Comparison of ENCODE assay signal across 14 cellular contexts in the genomic region with DNA sequence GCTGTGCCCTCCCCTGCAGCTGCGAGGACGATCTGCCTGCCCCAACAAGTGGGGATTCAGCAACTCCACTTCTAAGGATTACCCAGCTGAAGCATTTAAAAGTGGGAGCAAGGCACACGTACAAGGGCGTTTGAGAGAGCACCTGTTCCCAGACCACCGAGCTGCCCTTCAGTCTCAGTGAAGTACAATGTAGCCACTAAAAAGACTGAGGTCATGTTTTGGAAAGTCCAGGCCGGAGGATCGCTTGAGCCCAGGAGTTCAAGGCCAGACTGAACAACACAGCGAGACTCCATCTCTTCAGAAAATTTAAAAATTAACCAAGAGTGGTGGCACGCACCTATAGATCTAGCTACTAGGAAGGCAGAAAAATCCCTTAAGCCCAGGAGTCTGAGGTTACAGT. TPM values are rescaled to one million over a fixed set of nuclear protein-coding genes. Genes with fewer than 3 reads are reported as not detected.
DNase-seq lines count a peak whose midpoint lies in the region; ATAC-seq, FAIRE-seq and TF ChIP-seq lines count a peak whose summit lies in the region.
"Had no signal": no experiment of that assay in that cellular context is flagged by ENCODE, and none has a peak within 500 bp of the region (broad histone marks: within the 10 kb centered on the region; RNA-seq: fewer than 3 reads in every experiment).

No MANE protein-coding gene starts in this region.

- peaks cover 7% of the 10 kb centered on the region for H3K36me3 ChIP-seq in left ventricle myocardium inferior
- no peaks in the 10 kb centered on the region for H3K36me3 ChIP-seq in CD4-positive, alpha-beta memory T cell (ENCODE audit: insufficient read depth, low read length)
- H3K36me3 ChIP-seq in BE2C: no peaks in the 10 kb centered on the region
- no peaks in the 10 kb centered on the region for H3K36me3 ChIP-seq in pancreas

- H3K9me3 ChIP-seq in left ventricle myocardium inferior (replicated peaks): no peaks in the 10 kb centered on the region
- no peaks in the 10 kb centered on the region for H3K9me3 ChIP-seq in CD4-positive, alpha-beta memory T cell (ENCODE audit: control insufficient read depth in 1 of 2, low read length in 2 of 2)
- no peaks in the 10 kb centered on the region for H3K9me3 ChIP-seq in BE2C
- no peaks in the 10 kb centered on the region for H3K9me3 ChIP-seq in pancreas

- H3K4me3 Mint-ChIP-seq in CD4-positive, alpha-beta memory T cell: peak overlapping the region in 1 of 8 donors; percentile 12
- H3K4me3 Mint-ChIP-seq in activated T-helper 17 cell treated with anti-CD3 and anti-CD28 coated beads, Interleukin-2, amount 50 U/mL, for 72 hours: no peak overlapping the region
- H3K4me3 Mint-ChIP-seq: B cell had no signal

- peaks cover 22 to 60% (median 38%) of the 10 kb centered on the region in 4 donors for H3K4me1 Mint-ChIP-seq in CD4-positive, alpha-beta memory T cell
- H3K4me1 Mint-ChIP-seq in activated T-helper 17 cell treated with anti-CD3 and anti-CD28 coated beads, Interleukin-2, amount 50 U/mL, for 72 hours: peaks cover 17% of the 10 kb centered on the region

- peaks cover 0 to 3% of the 10 kb centered on the region in 2 donors for H3K36me3 Mint-ChIP-seq in CD4-positive, alpha-beta memory T cell
- H3K36me3 Mint-ChIP-seq in activated T-helper 17 cell treated with anti-CD3 and anti-CD28 coated beads, Interleukin-2, amount 50 U/mL, for 72 hours (ENCODE audit: low read depth): no peaks in the 10 kb centered on the region

- WGBS in pancreas, 2 donors: 49 to 63% methylated on average over 9 of the region's 9 CpGs

- no peaks in the 10 kb centered on the region for H3K27me3 Mint-ChIP-seq in CD4-positive, alpha-beta memory T cell
- H3K27me3 Mint-ChIP-seq in activated T-helper 17 cell treated with anti-CD3 and anti-CD28 coated beads, Interleukin-2, amount 50 U/mL, for 72 hours: no peaks in the 10 kb centered on the region

- no peak overlapping the region for H3K4me3 ChIP-seq in left ventricle myocardium inferior
- H3K4me3 ChIP-seq in CD4-positive, alpha-beta memory T cell (ENCODE audit: low read length in 2 of 2): no peak overlapping the region
- H3K4me3 ChIP-seq in BE2C (ENCODE audit: low read depth, low read length): no peak overlapping the region
- no peak overlapping the region for H3K4me3 ChIP-seq in pancreas
- H3K4me3 ChIP-seq: GM23248 had no signal

- POLR2A ChIA-PET in CD4-positive, alpha-beta memory T cell (lab: Charles Lee; ENCODE audit: partially characterized antibody): interaction anchor here (1.5 to 7.9 kb wide), 2 partner anchors 8 to 13 kb away, joined by 4 to 77 read pairs; no protein-coding TSS in a partner anchor

- intact Hi-C loops in Right ventricle myocardium inferior (cut with DNase I) (loop anchor here (5.0 kb wide), 1 partner anchor 228 kb away; no protein-coding TSS in a partner anchor), left ventricle myocardium inferior (cut with micrococcal nuclease) (no loop called here), pancreas (cut with DNase I) (no loop called here)
- intact Hi-C loops in CD4-positive, alpha-beta memory T cell (cut with micrococcal nuclease): no loop called here

- peaks cover 0 to 2% (median 0%) of the 10 kb centered on the region in 8 donors for H3K9me3 Mint-ChIP-seq in CD4-positive, alpha-beta memory T cell
- H3K9me3 Mint-ChIP-seq in activated T-helper 17 cell treated with anti-CD3 and anti-CD28 coated beads, Interleukin-2, amount 50 U/mL, for 72 hours: no peaks in the 10 kb centered on the region

- ATAC-seq in Right ventricle myocardium inferior (no peak), GM21576 (IDR thresholded peaks at IDR 0.05; ENCODE audit: unreplicated experiment) (no peak), pancreas (no peak)
- ATAC-seq in activated T-helper 17 cell treated with anti-CD3 and anti-CD28 coated beads, Interleukin-2, amount 50 U/mL, for 72 hours (replicated peaks): no peak

- no peak for FAIRE-seq in pancreas (lab: Jason Lieb, UNC)
- FAIRE-seq: A204.1, H54 had no signal

- TF ChIP-seq CTCF in left ventricle myocardium inferior (IDR thresholded peaks at IDR 0.05; ENCODE audit: borderline replicate concordance) (no peak), BE2C (IDR thresholded peaks at IDR 0.05; ENCODE audit: low read depth, low read length) (no peak), pancreas (IDR thresholded peaks at IDR 0.05) (no peak)

- H3K4me1 ChIP-seq in left ventricle myocardium inferior (peaks cover 45% of the 10 kb centered on the region), BE2C (peaks cover 11% of the 10 kb centered on the region), pancreas (no peaks in the 10 kb centered on the region)
- peaks cover 43% of the 10 kb centered on the region for H3K4me1 ChIP-seq in CD4-positive, alpha-beta memory T cell (ENCODE audit: insufficient read depth, low read length)

- CTCF ChIA-PET in CD4-positive, alpha-beta memory T cell (lab: Charles Lee; ENCODE audit: partially characterized antibody): interaction anchor here (1.2 to 8.3 kb wide), 5 partner anchors 12 to 107 kb away, joined by 3 to 93 read pairs (median 4); no protein-coding TSS in a partner anchor

- DNase-seq in Right ventricle myocardium inferior (ENCODE audit: missing footprints) (peak; percentile 0), left ventricle myocardium inferior (no peak), BE2C (no peak), pancreas (no peak)
- no peak for DNase-seq in CD4-positive, alpha-beta memory T cell
- DNase-seq: Calu3, DMS 273 treated with DMSO at 0.1 percent for 48 hours, GM23248 had no signal

- peak overlapping the region in 5 of 7 donors; percentile 35 to 82 (median 73) for H3K27ac Mint-ChIP-seq in CD4-positive, alpha-beta memory T cell
- peak overlapping the region; percentile 54 for H3K27ac Mint-ChIP-seq in activated T-helper 17 cell treated with anti-CD3 and anti-CD28 coated beads, Interleukin-2, amount 50 U/mL, for 72 hours
- H3K27ac Mint-ChIP-seq: B cell had no signal

- no peak overlapping the region for H3K27ac ChIP-seq in left ventricle myocardium inferior (replicated peaks)
- H3K27ac ChIP-seq in CD4-positive, alpha-beta memory T cell (ENCODE audit: low read depth, low read length): no peak overlapping the region
- no peak overlapping the region for H3K27ac ChIP-seq in pancreas
- H3K27ac ChIP-seq: GM23248 had no signal

- no peaks in the 10 kb centered on the region for H3K27me3 ChIP-seq in left ventricle myocardium inferior (ENCODE audit: low read depth)
- no peaks in the 10 kb centered on the region for H3K27me3 ChIP-seq in CD4-positive, alpha-beta memory T cell (ENCODE audit: insufficient read depth, low read length)
- H3K27me3 ChIP-seq in BE2C: no peaks in the 10 kb centered on the region
- H3K27me3 ChIP-seq in pancreas: no peaks in the 10 kb centered on the region

RNA-seq across cellular contexts. Expression of gene NOS3, which starts 14.7 kb away (rescaled TPM):
- total RNA-seq in Right ventricle myocardium inferior: 19.4 TPM
- 12.6 TPM for total RNA-seq in left ventricle myocardium inferior
- 1 to 10 TPM; 4.0 to 4.6 TPM for total RNA-seq in CD4-positive, alpha-beta memory T cell
- 10 to 100 TPM in 1 of 2 donors, 1 to 10 TPM in 1; 6.6 to 14.9 TPM for polyA plus RNA-seq in CD4-positive, alpha-beta memory T cell
- total RNA-seq in activated T-helper 17 cell treated with anti-CD3 and anti-CD28 coated beads, Interleukin-2, amount 50 U/mL, for 72 hours: 10 to 100 TPM in 1 of 2 donors, 1 to 10 TPM in 1; 8.0 to 12.1 TPM
- 19.0 TPM for polyA plus RNA-seq in BE2C (2012; ENCODE audit: insufficient read depth, insufficient read length, low read depth)
- 1 to 10 TPM; 1.0 to 5.1 (median 3.1) TPM for total RNA-seq in pancreas
- polyA plus RNA-seq in pancreas: 10 to 100 TPM in 1 of 2 donors, 1 to 10 TPM in 1; 6.0 to 12.5 TPM

RNA-seq across cellular contexts. Expression of gene ATG9B, which starts 18.7 kb away (rescaled TPM):
- total RNA-seq in Right ventricle myocardium inferior (not detected), left ventricle myocardium inferior (not detected), pancreas (under 1 TPM in 5 of 6 donors, not detected in 1; 0.06 to 0.46 (median 0.20) TPM)
- total RNA-seq in CD4-positive, alpha-beta memory T cell: 10 to 100 TPM; 29.3 to 29.9 TPM
- polyA plus RNA-seq in CD4-positive, alpha-beta memory T cell: 10 to 100 TPM; 16.9 to 36.6 TPM
- 10 to 100 TPM in 1 of 2 donors, 1 to 10 TPM in 1; 2.9 to 18.2 TPM for total RNA-seq in activated T-helper 17 cell treated with anti-CD3 and anti-CD28 coated beads, Interleukin-2, amount 50 U/mL, for 72 hours
- polyA plus RNA-seq in BE2C (2012; ENCODE audit: insufficient read depth, insufficient read length, low read depth): 41.6 TPM
- polyA plus RNA-seq in pancreas: 1 to 10 TPM in 1 of 2 donors, under 1 TPM in 1; 0.72 to 1.5 TPM
- total RNA-seq: Daoy, GM23248 had no signal

RNA-seq across cellular contexts. Expression of gene ABCB8, which starts 22.7 kb away (rescaled TPM):
- total RNA-seq in Right ventricle myocardium inferior (24.5 TPM), left ventricle myocardium inferior (28.3 TPM), pancreas (10 to 100 TPM in 3 of 6 donors, 1 to 10 TPM in 3; 6.1 to 18.5 (median 10.1) TPM)
- total RNA-seq in CD4-positive, alpha-beta memory T cell: 10 to 100 TPM; 71.2 to 75.8 TPM
- polyA plus RNA-seq in CD4-positive, alpha-beta memory T cell: 10 to 100 TPM; 17.8 to 22.8 TPM
- 10 to 100 TPM; 36.4 to 52.0 TPM for total RNA-seq in activated T-helper 17 cell treated with anti-CD3 and anti-CD28 coated beads, Interleukin-2, amount 50 U/mL, for 72 hours
- 56.9 TPM for polyA plus RNA-seq in BE2C (2012; ENCODE audit: insufficient read depth, insufficient read length, low read depth)
- polyA plus RNA-seq in pancreas: 10 to 100 TPM; 23.6 to 29.0 TPM

RNA-seq across cellular contexts. Expression of gene KCNH2, which starts 27.4 kb away (rescaled TPM):
- total RNA-seq in Right ventricle myocardium inferior (97.3 TPM), left ventricle myocardium inferior (94.1 TPM), pancreas (1 to 10 TPM; 1.4 to 4.4 (median 3.0) TPM)
- 1 to 10 TPM; 2.3 to 2.6 TPM for total RNA-seq in CD4-positive, alpha-beta memory T cell
- 1 to 10 TPM; 1.8 to 2.4 TPM for polyA plus RNA-seq in CD4-positive, alpha-beta memory T cell
- under 1 TPM; 0.32 to 0.77 TPM for total RNA-seq in activated T-helper 17 cell treated with anti-CD3 and anti-CD28 coated beads, Interleukin-2, amount 50 U/mL, for 72 hours
- polyA plus RNA-seq in BE2C (2012; ENCODE audit: insufficient read depth, insufficient read length, low read depth): 637 TPM
- 10 to 100 TPM in 1 of 2 donors, 1 to 10 TPM in 1; 7.4 to 27.9 TPM for polyA plus RNA-seq in pancreas
- total RNA-seq: GM23248 had no signal
- polyA plus RNA-seq: GM23248 had no signal

RNA-seq across cellular contexts. Expression of gene ASIC3, which starts 42.8 kb away (rescaled TPM):
- total RNA-seq in Right ventricle myocardium inferior (5.5 TPM), left ventricle myocardium inferior (5.3 TPM), pancreas (1 to 10 TPM in 1 of 6 donors, under 1 TPM in 5; 0.47 to 2.1 (median 0.71) TPM)
- total RNA-seq in CD4-positive, alpha-beta memory T cell: 10 to 100 TPM; 10.6 to 11.6 TPM
- not detected for polyA plus RNA-seq in CD4-positive, alpha-beta memory T cell
- total RNA-seq in activated T-helper 17 cell treated with anti-CD3 and anti-CD28 coated beads, Interleukin-2, amount 50 U/mL, for 72 hours: 1 to 10 TPM; 9.0 to 9.7 TPM
- polyA plus RNA-seq in BE2C (2012; ENCODE audit: insufficient read depth, insufficient read length, low read depth): 5.9 TPM
- polyA plus RNA-seq in pancreas: 1 to 10 TPM; 7.0 to 8.7 TPM
